In the genomic region with DNA sequence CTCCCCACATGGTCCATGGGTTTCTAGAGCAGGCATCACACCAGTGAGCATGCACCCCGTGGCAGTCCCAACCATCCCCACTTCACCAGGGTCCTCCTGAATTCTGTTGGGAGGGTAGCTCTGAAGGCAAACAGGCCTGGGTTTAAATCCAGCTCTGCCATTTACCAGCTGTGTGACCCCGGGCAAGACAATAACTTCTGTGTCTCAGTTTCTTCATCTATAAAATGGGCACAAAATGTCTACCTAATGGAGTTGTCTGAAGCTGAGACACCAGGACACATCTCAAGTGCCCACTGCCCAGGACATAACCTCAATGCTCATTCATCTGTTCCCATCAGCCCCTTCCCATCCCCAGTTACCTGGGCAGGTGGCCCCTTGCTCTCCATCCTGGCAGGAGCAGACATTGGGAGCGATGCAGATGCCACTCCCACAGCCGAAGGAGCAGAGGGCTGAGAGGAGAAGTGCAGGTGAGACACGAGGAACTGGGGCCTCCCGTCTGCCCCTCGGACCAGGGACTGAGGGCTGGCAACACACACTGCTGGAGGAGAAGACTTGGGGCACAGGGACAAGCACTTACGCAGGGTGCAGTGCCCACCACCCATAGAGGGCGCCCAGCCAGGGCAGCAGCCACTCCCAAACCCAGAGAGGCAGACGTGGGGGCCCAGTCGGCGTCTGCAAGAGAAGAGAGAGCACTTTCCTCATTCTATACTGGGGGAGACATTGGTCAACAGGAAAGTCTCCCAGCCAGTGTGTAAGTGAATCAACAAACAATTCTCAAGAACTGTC, we compare ENCODE assay signal across 20 cellular contexts. TPM values are rescaled to one million over a fixed set of nuclear protein-coding genes. Genes with fewer than 3 reads are reported as not detected.
DNase-seq lines count a peak whose midpoint lies in the region; ATAC-seq and TF ChIP-seq lines count a peak whose summit lies in the region.
"Had no signal": no experiment of that assay in that cellular context is flagged by ENCODE, and none has a peak within 500 bp of the region (broad histone marks: within the 10 kb centered on the region; RNA-seq: fewer than 3 reads in every experiment).

No MANE protein-coding gene starts in this region.

- no peak overlapping the region for H4K91ac ChIP-seq in H9 (ENCODE audit: insufficient read length, low read depth, low read length)

- H3K18ac ChIP-seq in H9 (ENCODE audit: insufficient read length, low read depth, low read length) (no peak overlapping the region), mesendoderm (ENCODE audit: low read length) (no peak overlapping the region)

- H2BK5ac ChIP-seq in H9 (ENCODE audit: insufficient read length, low read length) (no peak overlapping the region), mesendoderm (ENCODE audit: low read length) (no peak overlapping the region)

- no peak for ATAC-seq in activated naive CD8-positive, alpha-beta T cell treated with anti-CD3 and anti-CD28 coated beads, Interleukin-2, amount 50 U/mL, for 24 hours
- ATAC-seq in GM21526 (IDR thresholded peaks at IDR 0.05; ENCODE audit: low FRiP score, unreplicated experiment) (no peak), HG02642 (IDR thresholded peaks at IDR 0.05; ENCODE audit: poor library complexity, unreplicated experiment) (no peak)
- ATAC-seq: sciatic nerve; stimulated activated effector memory CD8-positive, alpha-beta T cell treated with anti-CD3 and anti-CD28 coated beads, Interleukin-12 subunit alpha, Interleukin-12 subunit beta, amount 100 ng/mL, for 72 hours had no signal

- H3K27ac ChIP-seq in H9 (ENCODE audit: insufficient read length, low read depth, low read length): no peak overlapping the region
- H3K27ac ChIP-seq in mesendoderm (ENCODE audit: low read depth, low read length): no peak overlapping the region

- no peaks in the 10 kb centered on the region for H3K79me2 ChIP-seq in H9 (ENCODE audit: insufficient read depth, low read length)
- H3K79me2 ChIP-seq in mesendoderm (ENCODE audit: control insufficient read depth, insufficient read depth, low read length): no peaks in the 10 kb centered on the region

- no peak overlapping the region for H3K4me3 Mint-ChIP-seq in activated CD4-positive, alpha-beta T cell treated with anti-CD3 and anti-CD28 coated beads, Interleukin-2, amount 10 ng/mL, durations not matched to agents 24 days and 14 days
- H3K4me3 Mint-ChIP-seq in H9: no peak overlapping the region
- H3K4me3 Mint-ChIP-seq in activated naive CD8-positive, alpha-beta T cell treated with anti-CD3 and anti-CD28 coated beads, Interleukin-2, amount 50 U/mL, for 24 hours: no peak overlapping the region
- H3K4me3 Mint-ChIP-seq: nephron progenitor cell; stimulated activated effector memory CD8-positive, alpha-beta T cell treated with anti-CD3 and anti-CD28 coated beads, Interleukin-12 subunit alpha, Interleukin-12 subunit beta, amount 100 ng/mL, for 72 hours had no signal

- no peak overlapping the region for H2BK120ac ChIP-seq in H9 (ENCODE audit: low read depth, low read length, poor library complexity, severe bottlenecking)
- H2BK120ac ChIP-seq in mesendoderm (ENCODE audit: low read depth, low read length): no peak overlapping the region

- TF ChIP-seq CTCF in H9 (conservative IDR thresholded peaks at IDR 0.05): peak; percentile 62

- H2AK5ac ChIP-seq in H9 (ENCODE audit: insufficient read length, low read length) (no peak overlapping the region), mesendoderm (ENCODE audit: low read length) (no peak overlapping the region)

- H3K9me3 ChIP-seq in H9 (ENCODE audit: control insufficient read depth, low read depth, low read length): no peaks in the 10 kb centered on the region
- H3K9me3 ChIP-seq: MG63 had no signal

- no peak overlapping the region for H3K14ac ChIP-seq in H9 (ENCODE audit: insufficient read depth, low read length)

- H4K8ac ChIP-seq in H9 (replicated peaks; ENCODE audit: insufficient read length, low read depth, low read length) (no peak overlapping the region), mesendoderm (ENCODE audit: low read depth, low read length) (no peak overlapping the region)

- no peaks in the 10 kb centered on the region for H3K9me3 Mint-ChIP-seq in activated CD4-positive, alpha-beta T cell treated with anti-CD3 and anti-CD28 coated beads, Interleukin-2, amount 10 ng/mL, durations not matched to agents 24 days and 14 days
- no peaks in the 10 kb centered on the region; a peak in 1 of 5 replicates for H3K9me3 Mint-ChIP-seq in H9
- no peaks in the 10 kb centered on the region for H3K9me3 Mint-ChIP-seq in activated naive CD8-positive, alpha-beta T cell treated with anti-CD3 and anti-CD28 coated beads, Interleukin-2, amount 50 U/mL, for 24 hours
- H3K9me3 Mint-ChIP-seq: activated T-helper 2 cell treated with anti-CD3 and anti-CD28 coated beads, Interferon-gamma antibody, Interleukin-2, Interleukin-4, amounts not matched to agents 10 μg/mL and 5 μg/mL and 100 μg/mL, durations not matched to agents 14 hours and 24 hours and 36 hours; nephron progenitor cell; stimulated activated effector memory CD8-positive, alpha-beta T cell treated with anti-CD3 and anti-CD28 coated beads, Interleukin-12 subunit alpha, Interleukin-12 subunit beta, amount 100 ng/mL, for 72 hours had no signal

- H3K9ac ChIP-seq in H9 (ENCODE audit: extremely low read depth, insufficient read length, low read length) (no peak overlapping the region), mesendoderm (ENCODE audit: low read length) (no peak overlapping the region)

- no peaks in the 10 kb centered on the region for H4K20me1 ChIP-seq in H9 (ENCODE audit: control insufficient read depth, insufficient read depth, insufficient read length)

- no peak overlapping the region for H3T11ph ChIP-seq in H9 (ENCODE audit: low read length)

- no peak overlapping the region for H3K27ac Mint-ChIP-seq in activated CD4-positive, alpha-beta T cell treated with anti-CD3 and anti-CD28 coated beads, Interleukin-2, amount 10 ng/mL, durations not matched to agents 24 days and 14 days
- H3K27ac Mint-ChIP-seq in H9: no peak overlapping the region
- H3K27ac Mint-ChIP-seq in activated naive CD8-positive, alpha-beta T cell treated with anti-CD3 and anti-CD28 coated beads, Interleukin-2, amount 50 U/mL, for 24 hours: no peak overlapping the region
- H3K27ac Mint-ChIP-seq: activated T-helper 2 cell treated with anti-CD3 and anti-CD28 coated beads, Interferon-gamma antibody, Interleukin-2, Interleukin-4, amounts not matched to agents 10 μg/mL and 5 μg/mL and 100 μg/mL, durations not matched to agents 14 hours and 24 hours and 36 hours; nephron progenitor cell; stimulated activated effector memory CD8-positive, alpha-beta T cell treated with anti-CD3 and anti-CD28 coated beads, Interleukin-12 subunit alpha, Interleukin-12 subunit beta, amount 100 ng/mL, for 72 hours had no signal

- H2BK20ac ChIP-seq in H9 (ENCODE audit: low read depth, low read length, poor library complexity, severe bottlenecking): no peak overlapping the region

- no peak overlapping the region for H2AFZ ChIP-seq in H9 (ENCODE audit: low read length)

- peaks cover 3% of the 10 kb centered on the region for H3K36me3 Mint-ChIP-seq in activated CD4-positive, alpha-beta T cell treated with anti-CD3 and anti-CD28 coated beads, Interleukin-2, amount 10 ng/mL, durations not matched to agents 24 days and 14 days (ENCODE audit: low read depth)
- peaks cover 0 to 24% (median 1%) of the 10 kb centered on the region in 3 experiments; a peak in 5 of 7 replicates for H3K36me3 Mint-ChIP-seq in H9 (ENCODE audit: insufficient read depth in 1 of 3, low read depth in 3 of 3)
- H3K36me3 Mint-ChIP-seq in activated naive CD8-positive, alpha-beta T cell treated with anti-CD3 and anti-CD28 coated beads, Interleukin-2, amount 50 U/mL, for 24 hours (ENCODE audit: low read depth): peaks cover 19% of the 10 kb centered on the region

- no CpG with 5 or more reads among the region's 12 CpGs for WGBS in H9 (ENCODE audit: extremely low coverage, insufficient read length, low lambda C conversion rate)
- no CpG with 5 or more reads among the region's 12 CpGs for WGBS in mesendoderm (ENCODE audit: extremely low coverage, insufficient coverage, low lambda C conversion rate)

- H2BK12ac ChIP-seq in H9 (ENCODE audit: insufficient read length, low read depth, low read length): no peak overlapping the region

- no peaks in the 10 kb centered on the region for H3K79me1 ChIP-seq in H9 (ENCODE audit: insufficient read depth, low read depth, low read length, poor library complexity, severe bottlenecking)
- H3K79me1 ChIP-seq in mesendoderm (ENCODE audit: low read length): no peaks in the 10 kb centered on the region

- intact Hi-C loops in activated CD4-positive, alpha-beta T cell treated with anti-CD3 and anti-CD28 coated beads, Interleukin-2, amount 10 ng/mL, durations not matched to agents 24 days and 14 days (cut with micrococcal nuclease): no loop called here

- H3K36me3 ChIP-seq in mesendoderm (ENCODE audit: control insufficient read depth, insufficient read depth, low read length): no peaks in the 10 kb centered on the region

- H3K23ac ChIP-seq in H9 (ENCODE audit: insufficient read length, low read depth, low read length) (no peak overlapping the region), mesendoderm (ENCODE audit: low read length) (no peak overlapping the region)

- H3K4me1 ChIP-seq in H9 (ENCODE audit: insufficient read depth, low read length) (no peaks in the 10 kb centered on the region), mesendoderm (ENCODE audit: control insufficient read depth, low read depth, low read length) (peaks cover 3% of the 10 kb centered on the region)

- no peak overlapping the region for H3K56ac ChIP-seq in H9 (ENCODE audit: insufficient read length, low read depth, low read length)
- H3K56ac ChIP-seq in mesendoderm (ENCODE audit: low read length): no peak overlapping the region

- no peak overlapping the region for H3K4me3 ChIP-seq in mesendoderm (ENCODE audit: low read length)
- H3K4me3 ChIP-seq: MG63 had no signal

- H3K4ac ChIP-seq in H9 (ENCODE audit: low read depth, low read length) (no peak overlapping the region), mesendoderm (ENCODE audit: low read depth, low read length) (no peak overlapping the region)

- H3K27me3 ChIP-seq in H9 (ENCODE audit: insufficient read depth, low read length) (peaks cover 3% of the 10 kb centered on the region; the same call in 1 of the 2 replicates), mesendoderm (ENCODE audit: insufficient read depth, low read length, poor library complexity) (no peaks in the 10 kb centered on the region)
- H3K27me3 ChIP-seq: MG63 had no signal

- no peak overlapping the region for H3K4me2 ChIP-seq in H9 (ENCODE audit: insufficient read depth, insufficient read length, low read length)
- no peak overlapping the region for H3K4me2 ChIP-seq in mesendoderm (ENCODE audit: low read length)

- H3K4me1 Mint-ChIP-seq in activated CD4-positive, alpha-beta T cell treated with anti-CD3 and anti-CD28 coated beads, Interleukin-2, amount 10 ng/mL, durations not matched to agents 24 days and 14 days: peaks cover 3% of the 10 kb centered on the region
- H3K4me1 Mint-ChIP-seq in H9: peaks cover 11 to 17% of the 10 kb centered on the region in 2 experiments
- H3K4me1 Mint-ChIP-seq in activated naive CD8-positive, alpha-beta T cell treated with anti-CD3 and anti-CD28 coated beads, Interleukin-2, amount 50 U/mL, for 24 hours: peaks cover 16% of the 10 kb centered on the region

- H2BK15ac ChIP-seq in H9 (ENCODE audit: low read depth, low read length): no peak overlapping the region
- H2BK15ac ChIP-seq in mesendoderm (replicated peaks; ENCODE audit: low read depth): no peak overlapping the region

- H3K27me3 Mint-ChIP-seq in activated CD4-positive, alpha-beta T cell treated with anti-CD3 and anti-CD28 coated beads, Interleukin-2, amount 10 ng/mL, durations not matched to agents 24 days and 14 days: peaks cover 13% of the 10 kb centered on the region
- peaks cover 17% of the 10 kb centered on the region for H3K27me3 Mint-ChIP-seq in H9 (ENCODE audit: low read depth)
- peaks cover 12% of the 10 kb centered on the region for H3K27me3 Mint-ChIP-seq in activated naive CD8-positive, alpha-beta T cell treated with anti-CD3 and anti-CD28 coated beads, Interleukin-2, amount 50 U/mL, for 24 hours

- peaks cover 14% of the 10 kb centered on the region for H3K23me2 ChIP-seq in H9 (ENCODE audit: insufficient read length, low read depth, low read length, poor library complexity, severe bottlenecking)

- peak; percentile 34 for DNase-seq in activated CD4-positive, alpha-beta T cell treated with anti-CD3 and anti-CD28 coated beads for 48 hours
- no peak for DNase-seq in activated CD4-positive, alpha-beta T cell treated with anti-CD3 and anti-CD28 coated beads, Interleukin-2, amount 10 ng/mL, durations not matched to agents 24 days and 14 days
- DNase-seq in H9 (peak; percentile 54), mesendoderm (peak; percentile 32), hippocampal formation (lab: John Stamatoyannopoulos, UW) (no peak)
- peak; percentile 27 for DNase-seq in activated naive CD8-positive, alpha-beta T cell treated with anti-CD3 and anti-CD28 coated beads, Interleukin-2, amount 50 U/mL, for 24 hours
- DNase-seq: aorta; MG63; NCI-H2107; NCI-H748 treated with DMSO at 0.1 percent for 48 hours; nephron progenitor cell; stimulated activated CD4-positive, alpha-beta T cell treated with anti-CD3 and anti-CD28 coated beads, Interleukin-4, amount 100 ng/mL, for 4 hours had no signal

- no peak overlapping the region for H4K5ac ChIP-seq in H9 (ENCODE audit: insufficient read length, low read depth, low read length)
- H4K5ac ChIP-seq in mesendoderm (ENCODE audit: low read length): no peak overlapping the region

RNA-seq across cellular contexts. Expression of a gene that starts 4.0 kb away (rescaled TPM):
- 10.6 and 12.4 TPM in 2 replicates for total RNA-seq in activated CD4-positive, alpha-beta T cell treated with anti-CD3 and anti-CD28 coated beads, Interleukin-2, amount 10 ng/mL, durations not matched to agents 24 days and 14 days
- 18.7 and 20.6 TPM in 2 replicates for total RNA-seq in H9 (2021)
- polyA plus RNA-seq in mesendoderm (2013, experiment 1 of 2): 7.1 TPM
- 6.7 TPM for polyA plus RNA-seq in mesendoderm (2013, experiment 2 of 2)

RNA-seq across cellular contexts. Expression of a gene that starts 41.8 kb away (rescaled TPM):
- 265 and 268 TPM in 2 replicates for total RNA-seq in activated CD4-positive, alpha-beta T cell treated with anti-CD3 and anti-CD28 coated beads, Interleukin-2, amount 10 ng/mL, durations not matched to agents 24 days and 14 days
- 294 and 297 TPM in 2 replicates for total RNA-seq in H9 (2021)
- polyA plus RNA-seq in mesendoderm (2013, experiment 1 of 2): 111 TPM
- polyA plus RNA-seq in mesendoderm (2013, experiment 2 of 2): 111 TPM

RNA-seq across cellular contexts. Expression of a gene that starts 41.9 kb away (rescaled TPM):
- total RNA-seq in activated CD4-positive, alpha-beta T cell treated with anti-CD3 and anti-CD28 coated beads, Interleukin-2, amount 10 ng/mL, durations not matched to agents 24 days and 14 days: 81.7 and 84.7 TPM in 2 replicates
- 59.0 and 65.0 TPM in 2 replicates for total RNA-seq in H9 (2021)
- 17.3 TPM for polyA plus RNA-seq in mesendoderm (2013, experiment 1 of 2)
- 16.9 TPM for polyA plus RNA-seq in mesendoderm (2013, experiment 2 of 2)

RNA-seq across cellular contexts. Expression of a gene that starts 50.1 kb away (rescaled TPM):
- not detected in 2 replicates for total RNA-seq in activated CD4-positive, alpha-beta T cell treated with anti-CD3 and anti-CD28 coated beads, Interleukin-2, amount 10 ng/mL, durations not matched to agents 24 days and 14 days
- total RNA-seq in H9 (2021): 0.33 TPM in 1 of 2 replicates, not detected in the other
- 0.31 TPM for polyA plus RNA-seq in mesendoderm (2013, experiment 1 of 2)
- polyA plus RNA-seq in mesendoderm (2013, experiment 2 of 2): 0.31 TPM
- total RNA-seq: activated T-helper 2 cell treated with anti-CD3 and anti-CD28 coated beads, Interferon-gamma antibody, Interleukin-2, Interleukin-4, amounts not matched to agents 10 μg/mL and 5 μg/mL and 100 μg/mL, durations not matched to agents 14 hours and 24 hours and 36 hours; HT1080; lung microvascular endothelial cell; sciatic nerve; ureter had no signal

Comparison
In these comparisons a context has a peak if more than half of its experiments do, and no peak if none do; other contexts are left out.
1. DNase-seq: peak in activated CD4-positive, alpha-beta T cell treated with anti-CD3 and anti-CD28 coated beads for 48 hours (single experiment), H9 (single experiment), activated naive CD8-positive, alpha-beta T cell treated with anti-CD3 and anti-CD28 coated beads, Interleukin-2, amount 50 U/mL, for 24 hours (single experiment) and mesendoderm (single experiment); none in activated CD4-positive, alpha-beta T cell treated with anti-CD3 and anti-CD28 coated beads, Interleukin-2, amount 10 ng/mL, durations not matched to agents 24 days and 14 days (single experiment) and hippocampal formation (0 of 2).